Comparison of ENCODE assay signal across 1 cellular context in genomic region chr7:40749877-40750276, GRCh38.
TF ChIP-seq lines count a peak whose summit lies in the region.

No MANE protein-coding gene starts in this region.

TF ChIP-seq in GM23338, 12 proteins besides CTCF, POLR2A, EP300 and RAD21 (continued from another document):
- no peak for TF ChIP-seq ZNF462 (CRISPR knock-in tag; IDR thresholded peaks at IDR 0.05)
- no peak for TF ChIP-seq ZNF331 (CRISPR knock-in tag; IDR thresholded peaks at IDR 0.05; ENCODE audit: low read depth)
- TF ChIP-seq STAT1 (IDR thresholded peaks at IDR 0.05; ENCODE audit: unreplicated experiment): no peak
- no peak for TF ChIP-seq ZNF114 (CRISPR knock-in tag; IDR thresholded peaks at IDR 0.05)
TF ChIP-seq in GM23338: peak in this region for 0.
